In genomic region chr3:197750863-197751737, GRCh38 we compare ENCODE assay signal across 8 cellular contexts. TPM values are rescaled to one million over a fixed set of nuclear protein-coding genes. Genes with fewer than 3 reads are reported as not detected.
DNase-seq lines count a peak whose midpoint lies in the region; ATAC-seq and TF ChIP-seq lines count a peak whose summit lies in the region.

No MANE protein-coding gene starts in this region.

- H3K9ac ChIP-seq in fibroblast of lung (ENCODE audit: insufficient read depth, low read length), result peak overlapping the region; percentile 81

- TF ChIP-seq CTCF in GM12864 (IDR thresholded peaks at IDR 0.05; ENCODE audit: low read depth, low read length, missing control alignments), result no peak
- no peak for TF ChIP-seq CTCF in fibroblast of lung (conservative IDR thresholded peaks at IDR 0.05 in 1 of 2, IDR thresholded peaks at IDR 0.05 in 1 of 2; ENCODE audit: low read depth in 1 of 2, low read length in 2 of 2)
- TF ChIP-seq CTCF in transverse colon (IDR thresholded peaks at IDR 0.05), result peak in 1 of 5 experiments; percentile 13
- no peak for TF ChIP-seq CTCF in GM10248 (IDR thresholded peaks at IDR 0.05; ENCODE audit: control extremely low read depth, extremely low read depth, low read depth, missing control alignments)

- intact Hi-C loops in naive thymus-derived CD4-positive, alpha-beta T cell (cut with micrococcal nuclease), result loop anchor here (1.0 to 5.0 kb wide), 3 partner anchors 40 to 453 kb away; partner anchors contain the start of genes DLG1 (in 1 of the 2), LMLN (in 1 of the 2) and LRCH3 (in 1 of the 2)
- intact Hi-C loops in transverse colon (cut with DNase I; ENCODE audit: low total_unique reads), result no loop called here

- peaks cover 0 to 4% (median 0%) of the 10 kb centered on the region in 11 donors for H3K9me3 Mint-ChIP-seq in naive thymus-derived CD4-positive, alpha-beta T cell

- peak overlapping the region; percentile 94 to 100 (median 98) for H3K4me3 Mint-ChIP-seq in naive thymus-derived CD4-positive, alpha-beta T cell

- peaks cover 55% of the 10 kb centered on the region for H3K79me2 ChIP-seq in fibroblast of lung (ENCODE audit: control insufficient read depth, insufficient read depth, low read length)

- no peak for TF ChIP-seq EP300 in transverse colon (IDR thresholded peaks at IDR 0.05; ENCODE audit: low read depth)

- H3K4me1 Mint-ChIP-seq in naive thymus-derived CD4-positive, alpha-beta T cell, result peaks cover 34 to 71% (median 61%) of the 10 kb centered on the region in 7 donors

- H2AFZ ChIP-seq in fibroblast of lung (ENCODE audit: low read length), result peak overlapping the region; percentile 15

- 9 to 10% methylated on average over 13 to 35 of the region's 35 CpGs for WGBS in transverse colon (ENCODE audit: low coverage in 1 of 2), 2 donors

- H3K4me3 ChIP-seq in GM12864 (ENCODE audit: low read depth, low read length) (peak overlapping the region; percentile 80), fibroblast of lung (replicated peaks in 1 of 4; ENCODE audit: control extremely low read depth in 1 of 4, insufficient read depth in 1 of 4, low read depth in 3 of 4, low read length in 4 of 4) (peak overlapping the region; percentile 65 to 95 (median 88)), transverse colon (peak overlapping the region; percentile 61 to 91 (median 88))
- peak overlapping the region; percentile 85 for H3K4me3 ChIP-seq in naive thymus-derived CD4-positive, alpha-beta T cell (ENCODE audit: low read length)

- CTCF ChIA-PET in naive thymus-derived CD4-positive, alpha-beta T cell (lab: Charles Lee), result interaction anchor here (0.5 to 0.8 kb wide), 2 partner anchors 38 to 1066 kb away, joined by 3 read pairs; no protein-coding TSS in a partner anchor
- CTCF ChIA-PET in GM10248 (lab: Yijun Ruan, JAX), result interaction anchor here (1.0 to 1.8 kb wide), 4 partner anchors 13 to 40 kb away, joined by 4 to 5 read pairs (median 4); no protein-coding TSS in a partner anchor

- no peaks in the 10 kb centered on the region for H3K9me3 ChIP-seq in fibroblast of lung (ENCODE audit: control insufficient read depth, insufficient read depth, low read depth, low read length)
- H3K9me3 ChIP-seq in naive thymus-derived CD4-positive, alpha-beta T cell (ENCODE audit: control insufficient read depth in 2 of 3, low read length in 3 of 3), result no peaks in the 10 kb centered on the region
- no peaks in the 10 kb centered on the region for H3K9me3 ChIP-seq in transverse colon

- no peaks in the 10 kb centered on the region for H4K20me1 ChIP-seq in fibroblast of lung (ENCODE audit: control insufficient read depth, extremely low read depth, insufficient read depth, low read length)

- H3K27ac ChIP-seq in fibroblast of lung (ENCODE audit: insufficient read depth, low read length) (peak overlapping the region; percentile 82), transverse colon (peak overlapping the region; percentile 96 to 100 (median 98))
- H3K27ac ChIP-seq in naive thymus-derived CD4-positive, alpha-beta T cell (ENCODE audit: low read depth, low read length), result peak overlapping the region; percentile 94

- no peak for TF ChIP-seq POLR2A in transverse colon (IDR thresholded peaks at IDR 0.05)

- POLR2A ChIA-PET in naive thymus-derived CD4-positive, alpha-beta T cell (lab: Charles Lee), result interaction anchor here (0.5 to 1.9 kb wide), 10 partner anchors 11 to 242 kb away, joined by 3 to 10 read pairs (median 4); partner anchors contain the start of gene LRCH3
- POLR2A ChIA-PET in GM10248 (lab: Yijun Ruan, JAX), result interaction anchor here (0.6 kb wide), 1 partner anchor 201 kb away, joined by 5 read pairs; no protein-coding TSS in a partner anchor

- peaks cover 7% of the 10 kb centered on the region for H3K4me1 ChIP-seq in fibroblast of lung (ENCODE audit: control insufficient read depth, extremely low read depth, insufficient read depth, low read length)
- peaks cover 11 to 35% of the 10 kb centered on the region in 2 donors for H3K4me1 ChIP-seq in naive thymus-derived CD4-positive, alpha-beta T cell (ENCODE audit: control insufficient read depth in 2 of 2, insufficient read depth in 2 of 2, low read length in 2 of 2)
- H3K4me1 ChIP-seq in transverse colon, result peaks cover 5 to 33% (median 19%) of the 10 kb centered on the region in 4 donors

- peak overlapping the region; percentile 87 to 99 (median 96) for H3K27ac Mint-ChIP-seq in naive thymus-derived CD4-positive, alpha-beta T cell

- no peak for ATAC-seq in naive thymus-derived CD4-positive, alpha-beta T cell

- H3K27me3 Mint-ChIP-seq in naive thymus-derived CD4-positive, alpha-beta T cell, result no peaks in the 10 kb centered on the region

- H3K36me3 Mint-ChIP-seq in naive thymus-derived CD4-positive, alpha-beta T cell, result peaks cover 0 to 2% (median under 1%) of the 10 kb centered on the region in 5 donors

- H3K4me2 ChIP-seq in fibroblast of lung (ENCODE audit: extremely low read depth, insufficient read depth, low read length), result peak overlapping the region; percentile 83

- H3K36me3 ChIP-seq in fibroblast of lung (ENCODE audit: control insufficient read depth, insufficient read depth, low read length) (no peaks in the 10 kb centered on the region), transverse colon (no peaks in the 10 kb centered on the region)
- H3K36me3 ChIP-seq in naive thymus-derived CD4-positive, alpha-beta T cell (ENCODE audit: control insufficient read depth in 2 of 3, insufficient read depth in 3 of 3, low read length in 3 of 3), result peaks cover 0 to 7% (median 0%) of the 10 kb centered on the region in 3 experiments

- in situ Hi-C loops in transverse colon (cut with MboI; ENCODE audit: low pct_ligation_motif_present in 1 of 4, low pct_unique_long_range_greater_than_20kb in 1 of 4, low sequenced_read_pairs in 3 of 4), result no loop called here

- H3K27me3 ChIP-seq in fibroblast of lung (ENCODE audit: control insufficient read depth, insufficient read depth, low read length) (no peaks in the 10 kb centered on the region), transverse colon (no peaks in the 10 kb centered on the region)
- no peaks in the 10 kb centered on the region for H3K27me3 ChIP-seq in naive thymus-derived CD4-positive, alpha-beta T cell (ENCODE audit: control insufficient read depth in 2 of 2, insufficient read depth in 2 of 2, low read length in 2 of 2)

- DNase-seq in GM12864 (ENCODE audit: low read depth) (no peak), NCI-H146 (lab: John Stamatoyannopoulos, UW) (peak; percentile 41), activated T-cell treated with anti-CD3 and anti-CD28 coated beads for 24 hours (ENCODE audit: low read depth) (peak; percentile 9), fibroblast of lung (ENCODE audit: low read depth in 2 of 2) (peak; percentile 45 to 53), transverse colon (peak; percentile 57), GM10248 (ENCODE audit: extremely low spot score) (no peak), NCI-H1436 (lab: John Stamatoyannopoulos, UW) (no peak)
- peak in 8 of 9 donors; percentile 14 to 43 (median 22) for DNase-seq in naive thymus-derived CD4-positive, alpha-beta T cell

RNA-seq across cellular contexts. Expression of gene FYTTD1, which starts 1.4 kb away (rescaled TPM):
- 32.6 and 44.3 TPM in 2 replicates for total RNA-seq in fibroblast of lung
- 38.9 and 63.4 TPM in 2 replicates for polyA plus RNA-seq in fibroblast of lung
- 40.6 and 52.5 TPM in 2 replicates for polyA plus RNA-seq in fibroblast of lung (2012)
- 6.1 and 6.2 TPM in 2 replicates for polyA minus RNA-seq in fibroblast of lung (ENCODE audit: low replicate concordance)
- 10 to 100 TPM; 45.6 to 63.4 (median 58.0) TPM for total RNA-seq in naive thymus-derived CD4-positive, alpha-beta T cell
- 100 to 1,000 TPM in 1 of 2 donors, 10 to 100 TPM in 1; 81.0 to 102 TPM for polyA plus RNA-seq in naive thymus-derived CD4-positive, alpha-beta T cell
- 10 to 100 TPM; 18.3 to 94.6 (median 33.6) TPM for total RNA-seq in transverse colon

RNA-seq across cellular contexts. Expression of gene RUBCN, which starts 14.4 kb away (rescaled TPM):
- 7.7 and 13.0 TPM in 2 replicates for total RNA-seq in fibroblast of lung
- 15.2 and 22.3 TPM in 2 replicates for polyA plus RNA-seq in fibroblast of lung
- 12.4 and 15.8 TPM in 2 replicates for polyA plus RNA-seq in fibroblast of lung (2012)
- 45.3 and 60.0 TPM in 2 replicates for polyA minus RNA-seq in fibroblast of lung (ENCODE audit: low replicate concordance)
- total RNA-seq in naive thymus-derived CD4-positive, alpha-beta T cell, result 10 to 100 TPM; 43.3 to 61.7 (median 52.9) TPM
- polyA plus RNA-seq in naive thymus-derived CD4-positive, alpha-beta T cell, result 10 to 100 TPM; 23.2 to 40.2 TPM
- total RNA-seq in transverse colon, result 10 to 100 TPM; 32.2 to 64.7 (median 54.8) TPM

RNA-seq across cellular contexts. Expression of gene LRCH3, which starts 40.0 kb away (rescaled TPM):
- total RNA-seq in fibroblast of lung (57.5 and 87.2 TPM in 2 replicates), transverse colon (100 to 1,000 TPM in 1 of 4 donors, 10 to 100 TPM in 3; 36.0 to 122 (median 51.2) TPM)
- polyA plus RNA-seq in fibroblast of lung, result 42.9 and 70.9 TPM in 2 replicates
- polyA plus RNA-seq in fibroblast of lung (2012), result 27.1 and 29.6 TPM in 2 replicates
- 73.5 and 141 TPM in 2 replicates for polyA minus RNA-seq in fibroblast of lung (ENCODE audit: low replicate concordance)
- 10 to 100 TPM; 43.5 to 75.5 (median 68.5) TPM for total RNA-seq in naive thymus-derived CD4-positive, alpha-beta T cell
- 10 to 100 TPM; 13.5 to 35.2 TPM for polyA plus RNA-seq in naive thymus-derived CD4-positive, alpha-beta T cell

Comparison
In these comparisons a context has a peak if more than half of its experiments do, and no peak if none do; other contexts are left out.
1. DNase-seq: peak in NCI-H146 (single experiment), activated T-cell treated with anti-CD3 and anti-CD28 coated beads for 24 hours (single experiment), fibroblast of lung (2 of 2), naive thymus-derived CD4-positive, alpha-beta T cell (8 of 9) and transverse colon (single experiment); none in GM12864 (single experiment), GM10248 (single experiment) and NCI-H1436 (single experiment).
2. Peak in every context shown above with its lines, with median percentiles within 50 percentile points of each other: H3K4me3 ChIP-seq and H3K27ac ChIP-seq.